In genomic region chr18:50902797-50903196, GRCh38 we compare ENCODE assay signal across 1 cellular context.
TF ChIP-seq lines count a peak whose summit lies in the region.

No MANE protein-coding gene starts in this region.

TF ChIP-seq in HepG2, 621 proteins besides CTCF, POLR2A, EP300 and RAD21 (continued from another document and continues in another):
- TF ChIP-seq, protein P1, sequence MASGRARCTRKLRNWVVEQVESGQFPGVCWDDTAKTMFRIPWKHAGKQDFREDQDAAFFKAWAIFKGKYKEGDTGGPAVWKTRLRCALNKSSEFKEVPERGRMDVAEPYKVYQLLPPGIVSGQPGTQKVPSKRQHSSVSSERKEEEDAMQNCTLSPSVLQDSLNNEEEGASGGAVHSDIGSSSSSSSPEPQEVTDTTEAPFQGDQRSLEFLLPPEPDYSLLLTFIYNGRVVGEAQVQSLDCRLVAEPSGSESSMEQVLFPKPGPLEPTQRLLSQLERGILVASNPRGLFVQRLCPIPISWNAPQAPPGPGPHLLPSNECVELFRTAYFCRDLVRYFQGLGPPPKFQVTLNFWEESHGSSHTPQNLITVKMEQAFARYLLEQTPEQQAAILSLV (CRISPR knock-in tag; IDR thresholded peaks at IDR 0.05; ENCODE audit: borderline replicate concordance) = no peak
- no peak for TF ChIP-seq ZNF619 (CRISPR knock-in tag; IDR thresholded peaks at IDR 0.05)
- TF ChIP-seq, protein P2, sequence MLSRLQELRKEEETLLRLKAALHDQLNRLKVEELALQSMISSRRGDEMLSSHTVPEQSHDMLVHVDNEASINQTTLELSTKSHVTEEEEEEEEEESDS (CRISPR knock-in tag; IDR thresholded peaks at IDR 0.05; ENCODE audit: borderline replicate concordance) = no peak
- TF ChIP-seq, protein P3, sequence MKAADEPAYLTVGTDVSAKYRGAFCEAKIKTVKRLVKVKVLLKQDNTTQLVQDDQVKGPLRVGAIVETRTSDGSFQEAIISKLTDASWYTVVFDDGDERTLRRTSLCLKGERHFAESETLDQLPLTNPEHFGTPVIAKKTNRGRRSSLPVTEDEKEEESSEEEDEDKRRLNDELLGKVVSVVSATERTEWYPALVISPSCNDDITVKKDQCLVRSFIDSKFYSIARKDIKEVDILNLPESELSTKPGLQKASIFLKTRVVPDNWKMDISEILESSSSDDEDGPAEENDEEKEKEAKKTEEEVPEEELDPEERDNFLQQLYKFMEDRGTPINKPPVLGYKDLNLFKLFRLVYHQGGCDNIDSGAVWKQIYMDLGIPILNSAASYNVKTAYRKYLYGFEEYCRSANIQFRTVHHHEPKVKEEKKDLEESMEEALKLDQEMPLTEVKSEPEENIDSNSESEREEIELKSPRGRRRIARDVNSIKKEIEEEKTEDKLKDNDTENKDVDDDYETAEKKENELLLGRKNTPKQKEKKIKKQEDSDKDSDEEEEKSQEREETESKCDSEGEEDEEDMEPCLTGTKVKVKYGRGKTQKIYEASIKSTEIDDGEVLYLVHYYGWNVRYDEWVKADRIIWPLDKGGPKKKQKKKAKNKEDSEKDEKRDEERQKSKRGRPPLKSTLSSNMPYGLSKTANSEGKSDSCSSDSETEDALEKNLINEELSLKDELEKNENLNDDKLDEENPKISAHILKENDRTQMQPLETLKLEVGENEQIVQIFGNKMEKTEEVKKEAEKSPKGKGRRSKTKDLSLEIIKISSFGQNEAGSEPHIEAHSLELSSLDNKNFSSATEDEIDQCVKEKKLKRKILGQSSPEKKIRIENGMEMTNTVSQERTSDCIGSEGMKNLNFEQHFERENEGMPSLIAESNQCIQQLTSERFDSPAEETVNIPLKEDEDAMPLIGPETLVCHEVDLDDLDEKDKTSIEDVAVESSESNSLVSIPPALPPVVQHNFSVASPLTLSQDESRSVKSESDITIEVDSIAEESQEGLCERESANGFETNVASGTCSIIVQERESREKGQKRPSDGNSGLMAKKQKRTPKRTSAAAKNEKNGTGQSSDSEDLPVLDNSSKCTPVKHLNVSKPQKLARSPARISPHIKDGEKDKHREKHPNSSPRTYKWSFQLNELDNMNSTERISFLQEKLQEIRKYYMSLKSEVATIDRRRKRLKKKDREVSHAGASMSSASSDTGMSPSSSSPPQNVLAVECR (CRISPR knock-in tag; IDR thresholded peaks at IDR 0.05; ENCODE audit: borderline replicate concordance) = peak; percentile 42; the same call in 1 of the 2 replicates
- TF ChIP-seq ZNF691 (CRISPR knock-in tag; IDR thresholded peaks at IDR 0.05; ENCODE audit: borderline replicate concordance, low read depth) = no peak
- peak; percentile 65 for TF ChIP-seq HNF4A (CRISPR knock-in tag; IDR thresholded peaks at IDR 0.05)
- TF ChIP-seq ZNF557 (CRISPR knock-in tag; IDR thresholded peaks at IDR 0.05) = no peak
- TF ChIP-seq ZNF816 (CRISPR knock-in tag; IDR thresholded peaks at IDR 0.05; ENCODE audit: borderline replicate concordance) = no peak
- TF ChIP-seq CHCHD3 (CRISPR knock-in tag; IDR thresholded peaks at IDR 0.05) = no peak
- TF ChIP-seq, protein P4, sequence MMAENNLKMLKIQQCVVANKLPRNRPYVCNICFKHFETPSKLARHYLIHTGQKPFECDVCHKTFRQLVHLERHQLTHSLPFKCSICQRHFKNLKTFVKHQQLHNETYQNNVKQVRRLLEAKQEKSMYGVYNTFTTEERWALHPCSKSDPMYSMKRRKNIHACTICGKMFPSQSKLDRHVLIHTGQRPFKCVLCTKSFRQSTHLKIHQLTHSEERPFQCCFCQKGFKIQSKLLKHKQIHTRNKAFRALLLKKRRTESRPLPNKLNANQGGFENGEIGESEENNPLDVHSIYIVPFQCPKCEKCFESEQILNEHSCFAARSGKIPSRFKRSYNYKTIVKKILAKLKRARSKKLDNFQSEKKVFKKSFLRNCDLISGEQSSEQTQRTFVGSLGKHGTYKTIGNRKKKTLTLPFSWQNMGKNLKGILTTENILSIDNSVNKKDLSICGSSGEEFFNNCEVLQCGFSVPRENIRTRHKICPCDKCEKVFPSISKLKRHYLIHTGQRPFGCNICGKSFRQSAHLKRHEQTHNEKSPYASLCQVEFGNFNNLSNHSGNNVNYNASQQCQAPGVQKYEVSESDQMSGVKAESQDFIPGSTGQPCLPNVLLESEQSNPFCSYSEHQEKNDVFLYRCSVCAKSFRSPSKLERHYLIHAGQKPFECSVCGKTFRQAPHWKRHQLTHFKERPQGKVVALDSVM (CRISPR knock-in tag; IDR thresholded peaks at IDR 0.05) = no peak
- no peak for TF ChIP-seq ZSCAN29 (CRISPR knock-in tag; conservative IDR thresholded peaks at IDR 0.05)
- TF ChIP-seq, protein P5, sequence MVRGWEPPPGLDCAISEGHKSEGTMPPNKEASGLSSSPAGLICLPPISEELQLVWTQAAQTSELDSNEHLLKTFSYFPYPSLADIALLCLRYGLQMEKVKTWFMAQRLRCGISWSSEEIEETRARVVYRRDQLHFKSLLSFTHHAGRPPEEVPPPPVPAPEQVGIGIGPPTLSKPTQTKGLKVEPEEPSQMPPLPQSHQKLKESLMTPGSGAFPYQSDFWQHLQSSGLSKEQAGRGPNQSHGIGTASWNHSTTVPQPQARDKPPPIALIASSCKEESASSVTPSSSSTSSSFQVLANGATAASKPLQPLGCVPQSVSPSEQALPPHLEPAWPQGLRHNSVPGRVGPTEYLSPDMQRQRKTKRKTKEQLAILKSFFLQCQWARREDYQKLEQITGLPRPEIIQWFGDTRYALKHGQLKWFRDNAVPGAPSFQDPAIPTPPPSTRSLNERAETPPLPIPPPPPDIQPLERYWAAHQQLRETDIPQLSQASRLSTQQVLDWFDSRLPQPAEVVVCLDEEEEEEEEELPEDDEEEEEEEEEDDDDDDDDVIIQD (CRISPR knock-in tag; IDR thresholded peaks at IDR 0.05; ENCODE audit: low read depth) = 0 out of 2 replicates have a peak, but pooled peaks have one; percentile 47
- no peak for TF ChIP-seq ZFP1 (CRISPR knock-in tag; IDR thresholded peaks at IDR 0.05)
- TF ChIP-seq ZNF543 (CRISPR knock-in tag; IDR thresholded peaks at IDR 0.05) = no peak
- no peak for TF ChIP-seq ZNF17 (CRISPR knock-in tag; IDR thresholded peaks at IDR 0.05)
- no peak for TF ChIP-seq MAX (IDR thresholded peaks at IDR 0.05)
- TF ChIP-seq, protein P6, sequence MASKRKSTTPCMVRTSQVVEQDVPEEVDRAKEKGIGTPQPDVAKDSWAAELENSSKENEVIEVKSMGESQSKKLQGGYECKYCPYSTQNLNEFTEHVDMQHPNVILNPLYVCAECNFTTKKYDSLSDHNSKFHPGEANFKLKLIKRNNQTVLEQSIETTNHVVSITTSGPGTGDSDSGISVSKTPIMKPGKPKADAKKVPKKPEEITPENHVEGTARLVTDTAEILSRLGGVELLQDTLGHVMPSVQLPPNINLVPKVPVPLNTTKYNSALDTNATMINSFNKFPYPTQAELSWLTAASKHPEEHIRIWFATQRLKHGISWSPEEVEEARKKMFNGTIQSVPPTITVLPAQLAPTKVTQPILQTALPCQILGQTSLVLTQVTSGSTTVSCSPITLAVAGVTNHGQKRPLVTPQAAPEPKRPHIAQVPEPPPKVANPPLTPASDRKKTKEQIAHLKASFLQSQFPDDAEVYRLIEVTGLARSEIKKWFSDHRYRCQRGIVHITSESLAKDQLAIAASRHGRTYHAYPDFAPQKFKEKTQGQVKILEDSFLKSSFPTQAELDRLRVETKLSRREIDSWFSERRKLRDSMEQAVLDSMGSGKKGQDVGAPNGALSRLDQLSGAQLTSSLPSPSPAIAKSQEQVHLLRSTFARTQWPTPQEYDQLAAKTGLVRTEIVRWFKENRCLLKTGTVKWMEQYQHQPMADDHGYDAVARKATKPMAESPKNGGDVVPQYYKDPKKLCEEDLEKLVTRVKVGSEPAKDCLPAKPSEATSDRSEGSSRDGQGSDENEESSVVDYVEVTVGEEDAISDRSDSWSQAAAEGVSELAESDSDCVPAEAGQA (IDR thresholded peaks at IDR 0.05; ENCODE audit: low read depth) = no peak
- TF ChIP-seq, protein P6 (CRISPR knock-in tag; IDR thresholded peaks at IDR 0.05; ENCODE audit: borderline replicate concordance) = no peak
- TF ChIP-seq, protein P7, sequence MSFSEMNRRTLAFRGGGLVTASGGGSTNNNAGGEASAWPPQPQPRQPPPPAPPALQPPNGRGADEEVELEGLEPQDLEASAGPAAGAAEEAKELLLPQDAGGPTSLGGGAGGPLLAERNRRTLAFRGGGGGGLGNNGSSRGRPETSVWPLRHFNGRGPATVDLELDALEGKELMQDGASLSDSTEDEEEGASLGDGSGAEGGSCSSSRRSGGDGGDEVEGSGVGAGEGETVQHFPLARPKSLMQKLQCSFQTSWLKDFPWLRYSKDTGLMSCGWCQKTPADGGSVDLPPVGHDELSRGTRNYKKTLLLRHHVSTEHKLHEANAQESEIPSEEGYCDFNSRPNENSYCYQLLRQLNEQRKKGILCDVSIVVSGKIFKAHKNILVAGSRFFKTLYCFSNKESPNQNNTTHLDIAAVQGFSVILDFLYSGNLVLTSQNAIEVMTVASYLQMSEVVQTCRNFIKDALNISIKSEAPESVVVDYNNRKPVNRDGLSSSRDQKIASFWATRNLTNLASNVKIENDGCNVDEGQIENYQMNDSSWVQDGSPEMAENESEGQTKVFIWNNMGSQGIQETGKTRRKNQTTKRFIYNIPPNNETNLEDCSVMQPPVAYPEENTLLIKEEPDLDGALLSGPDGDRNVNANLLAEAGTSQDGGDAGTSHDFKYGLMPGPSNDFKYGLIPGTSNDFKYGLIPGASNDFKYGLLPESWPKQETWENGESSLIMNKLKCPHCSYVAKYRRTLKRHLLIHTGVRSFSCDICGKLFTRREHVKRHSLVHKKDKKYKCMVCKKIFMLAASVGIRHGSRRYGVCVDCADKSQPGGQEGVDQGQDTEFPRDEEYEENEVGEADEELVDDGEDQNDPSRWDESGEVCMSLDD (CRISPR knock-in tag; IDR thresholded peaks at IDR 0.05; ENCODE audit: borderline replicate concordance) = no peak
- no peak for TF ChIP-seq ZNF580 (CRISPR knock-in tag; IDR thresholded peaks at IDR 0.05; ENCODE audit: borderline replicate concordance, low read depth)
- TF ChIP-seq ZNF432 (CRISPR knock-in tag; IDR thresholded peaks at IDR 0.05; ENCODE audit: borderline replicate concordance) = no peak
- no peak for TF ChIP-seq PCBP2 (optimal IDR thresholded peaks at IDR 0.05; ENCODE audit: low read depth, low read length, poor library complexity, severe bottlenecking)
- TF ChIP-seq HOXA5 (CRISPR knock-in tag; IDR thresholded peaks at IDR 0.05) = no peak
- peak; percentile 57; the same call in 1 of the 2 replicates for TF ChIP-seq ZBTB25 (CRISPR knock-in tag; IDR thresholded peaks at IDR 0.05)
- no peak for TF ChIP-seq ZSCAN5A (CRISPR knock-in tag; IDR thresholded peaks at IDR 0.05; ENCODE audit: borderline replicate concordance)
- TF ChIP-seq MTF2 (CRISPR knock-in tag; IDR thresholded peaks at IDR 0.05; ENCODE audit: borderline replicate concordance) = no peak
- no peak for TF ChIP-seq ZNF788 (CRISPR knock-in tag; IDR thresholded peaks at IDR 0.05; ENCODE audit: borderline replicate concordance)
- no peak for TF ChIP-seq ZNF496 (CRISPR knock-in tag; IDR thresholded peaks at IDR 0.05; ENCODE audit: insufficient replicate concordance)
- no peak for TF ChIP-seq NFRKB (IDR thresholded peaks at IDR 0.05)
